20 cellular contexts compared by ENCODE assay signal in the genomic region with DNA sequence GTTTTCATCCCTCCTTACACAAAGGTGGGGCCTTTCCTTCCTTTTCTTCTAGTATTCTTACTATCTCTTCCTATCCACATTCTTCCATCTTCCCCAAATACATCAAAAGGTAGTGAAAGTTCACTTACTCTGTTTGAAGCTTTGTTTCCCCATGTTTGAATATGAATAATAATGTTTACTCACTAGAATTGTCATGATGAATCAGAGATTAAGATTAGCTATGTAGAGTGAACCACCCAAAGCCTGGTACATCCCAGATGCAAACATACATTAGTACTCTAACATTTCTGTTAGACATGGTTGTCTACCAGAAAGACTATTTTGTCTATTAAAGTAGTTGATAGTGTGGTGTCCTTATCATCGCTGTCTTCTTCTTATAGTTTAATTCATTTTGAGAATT.
DNase-seq lines count a peak whose midpoint lies in the region; ATAC-seq, FAIRE-seq and TF ChIP-seq lines count a peak whose summit lies in the region.
"Had no signal": no experiment of that assay in that cellular context is flagged by ENCODE, and none has a peak within 500 bp of the region (broad histone marks: within the 10 kb centered on the region; RNA-seq: fewer than 3 reads in every experiment).

No MANE protein-coding gene starts in this region.

- DNase-seq in A549 (ENCODE audit: low read depth in 1 of 2, low spot score in 1 of 2), result no peak
- DNase-seq in HCEC 1CT, result peak; percentile 33
- DNase-seq in RWPE1 (ENCODE audit: low spot score), result peak; percentile 5
- peak; percentile 61 for DNase-seq in epithelial cell of esophagus (ENCODE audit: low read depth)
- DNase-seq in hepatocyte (ENCODE audit: low spot score), result no peak
- DNase-seq in cerebellum (ENCODE audit: low spot score), result no peak
- DNase-seq in left cardiac atrium, result no peak
- DNase-seq: 8988T; Calu3; CD8-positive, alpha-beta T cell; DMS 273 treated with DMSO at 0.1 percent for 48 hours; DMS53; DND-41; EL; KG1 had no signal

- no peaks in the 10 kb centered on the region for H4K20me1 ChIP-seq in hepatocyte (ENCODE audit: insufficient read depth, poor library complexity, severe bottlenecking)
- H4K20me1 ChIP-seq: BLaER1 treated with 17β-estradiol and CSF1 and Interleukin-3, amounts not matched to agents 10 nM and 100 nM had no signal

- intact Hi-C loops in left cardiac atrium (cut with DNase I), result no loop called here

- no peaks in the 10 kb centered on the region for H3K27me3 ChIP-seq in hepatocyte
- H3K27me3 ChIP-seq: BLaER1 treated with 17β-estradiol and CSF1 and Interleukin-3, amounts not matched to agents 10 nM and 100 nM had no signal

- H3K4me2 ChIP-seq in A549, result peak overlapping the region; percentile 20; the same call in 1 of the 3 replicates
- no peak overlapping the region for H3K4me2 ChIP-seq in hepatocyte
- H3K4me2 ChIP-seq: GM23338 had no signal

- H3K27ac ChIP-seq in A549, result no peak overlapping the region
- no peak overlapping the region for H3K27ac ChIP-seq in RWPE1
- H3K27ac ChIP-seq in hepatocyte, result no peak overlapping the region
- H3K27ac ChIP-seq: BLaER1 treated with 17β-estradiol and CSF1 and Interleukin-3, amounts not matched to agents 10 nM and 100 nM had no signal

- H3K9me3 ChIP-seq in A549 (no peaks in the 10 kb centered on the region), hepatocyte (ENCODE audit: low read depth) (no peaks in the 10 kb centered on the region)

- H2AFZ ChIP-seq in hepatocyte, result no peak overlapping the region
- H2AFZ ChIP-seq: GM23338 had no signal

- no peak for TF ChIP-seq POLR2A in A549 (IDR thresholded peaks at IDR 0.05; ENCODE audit: low read length)

- CTCF ChIA-PET in A549 (lab: Yijun Ruan, JAX), result no interaction called here
- CTCF ChIA-PET in RWPE1 (lab: Yijun Ruan, JAX), result no interaction called here

- no peaks in the 10 kb centered on the region for H3K9me2 ChIP-seq in hepatocyte (replicated peaks; ENCODE audit: insufficient read depth)

- H3K79me2 ChIP-seq in hepatocyte, result no peaks in the 10 kb centered on the region

- no peak for ATAC-seq in A549
- ATAC-seq in HG03175 (IDR thresholded peaks at IDR 0.05; ENCODE audit: unreplicated experiment), result no peak
- ATAC-seq in left cardiac atrium, result no peak
- ATAC-seq: CD8-positive, alpha-beta T cell; GM23338 had no signal

- no peaks in the 10 kb centered on the region for H3K36me3 ChIP-seq in hepatocyte (replicated peaks; ENCODE audit: insufficient read depth, low read depth)

- POLR2A ChIA-PET in A549 (lab: Yijun Ruan, JAX) (no interaction called here), RWPE1 (lab: Yijun Ruan, JAX; ENCODE audit: low non-redundant PET) (no interaction called here)

- no peak for TF ChIP-seq RAD21 in A549 (conservative IDR thresholded peaks at IDR 0.05 in 1 of 2, IDR thresholded peaks at IDR 0.05 in 1 of 2)

- H3K4me1 ChIP-seq in A549 (peaks cover 8% of the 10 kb centered on the region; the same call in 1 of the 3 replicates), hepatocyte (ENCODE audit: insufficient read depth) (peaks cover 4% of the 10 kb centered on the region)

- no peak for TF ChIP-seq CTCF in A549 (IDR thresholded peaks at IDR 0.05)
- TF ChIP-seq CTCF in RWPE1 (conservative IDR thresholded peaks at IDR 0.05; ENCODE audit: low read depth), result no peak
- TF ChIP-seq CTCF in epithelial cell of esophagus (IDR thresholded peaks at IDR 0.05; ENCODE audit: insufficient read depth, low read depth, low read length, missing control alignments), result no peak
- TF ChIP-seq CTCF in hepatocyte (IDR thresholded peaks at IDR 0.05; ENCODE audit: poor library complexity), result no peak

- 97% methylated on average over 1 of the region's 1 CpG for WGBS in A549 (ENCODE audit: missing lambda C conversion rate)
- WGBS in hepatocyte (ENCODE audit: low lambda C conversion rate, missing lambda C conversion rate), result 97% methylated on average over 1 of the region's 1 CpG

- TF ChIP-seq EP300 in A549 (IDR thresholded peaks at IDR 0.05), result no peak

- H3K4me3 ChIP-seq in A549 (no peak overlapping the region), epithelial cell of esophagus (ENCODE audit: low read length) (no peak overlapping the region), hepatocyte (no peak overlapping the region)
- H3K4me3 ChIP-seq: BLaER1 treated with 17β-estradiol and CSF1 and Interleukin-3, amounts not matched to agents 10 nM and 100 nM; GM23338 had no signal

- no peak for FAIRE-seq in A549 (lab: Jason Lieb, UNC)
- FAIRE-seq: G401.6, GM12891 had no signal

TF ChIP-seq in A549, 52 proteins besides CTCF, POLR2A, EP300 and RAD21:
- TF ChIP-seq GATA3 (IDR thresholded peaks at IDR 0.05; ENCODE audit: borderline replicate concordance) (peak; percentile 22; the same call in 1 of the 2 replicates), JUNB (IDR thresholded peaks at IDR 0.05) (peak; percentile 43; the same call in 1 of the 2 replicates), ZSCAN20 (CRISPR knock-in tag; IDR thresholded peaks at IDR 0.05) (no peak), ESRRA (IDR thresholded peaks at IDR 0.05; ENCODE audit: borderline replicate concordance, low read length) (no peak), MAZ (IDR thresholded peaks at IDR 0.05; ENCODE audit: borderline replicate concordance, low read depth, low read length) (no peak), CBX2 (IDR thresholded peaks at IDR 0.05; ENCODE audit: borderline replicate concordance, low read depth) (no peak), TFCP2L1 (CRISPR knock-in tag; IDR thresholded peaks at IDR 0.05) (no peak), RCOR1 (IDR thresholded peaks at IDR 0.05; ENCODE audit: low read depth, low read length) (no peak), CHD4 (IDR thresholded peaks at IDR 0.05; ENCODE audit: borderline replicate concordance) (no peak)

Comparison
In these comparisons a context has a peak if more than half of its experiments do, and no peak if none do; other contexts are left out.
1. DNase-seq: peak in HCEC 1CT (single experiment), RWPE1 (single experiment) and epithelial cell of esophagus (single experiment); none in A549 (0 of 2), hepatocyte (single experiment), cerebellum (single experiment) and left cardiac atrium (single experiment).